Comparison of ENCODE assay signal across 6 cellular contexts in the genomic region with DNA sequence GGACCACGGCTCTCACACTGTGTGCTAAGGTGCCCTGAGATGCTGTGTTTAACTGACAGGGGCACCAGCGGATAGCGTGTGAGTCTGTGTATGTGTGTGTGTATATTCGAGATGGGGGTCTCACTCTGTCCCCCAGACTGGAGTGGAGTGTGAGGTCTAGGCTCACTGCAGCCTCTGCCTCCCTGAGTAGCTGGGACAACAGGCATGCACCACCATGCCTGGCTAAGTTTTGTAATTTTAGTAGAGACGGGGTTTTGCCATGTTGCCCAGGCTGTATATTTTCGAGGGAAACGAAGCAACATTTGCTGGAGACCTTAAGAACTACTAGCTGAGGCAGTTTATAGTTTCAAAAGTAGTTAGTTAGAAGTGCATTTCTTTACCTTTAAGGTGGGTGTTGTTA. TPM values are rescaled to one million over a fixed set of nuclear protein-coding genes. Genes with fewer than 3 reads are reported as not detected.
"Had no signal": no experiment of that assay in that cellular context is flagged by ENCODE, and none has a peak within 500 bp of the region (broad histone marks: within the 10 kb centered on the region; RNA-seq: fewer than 3 reads in every experiment).

No MANE protein-coding gene starts in this region.

RNA-seq across cellular contexts. Expression of gene KCNJ18, which starts 32.7 kb away (rescaled TPM):
- total RNA-seq: HepG2, HT-29, HT1080, IMR-90, K562 had no signal
- polyA plus RNA-seq: HepG2, IgD-negative memory B cell, IMR-90, K562 had no signal
